ENCODE assay signal across 15 cellular contexts in the genomic region with DNA sequence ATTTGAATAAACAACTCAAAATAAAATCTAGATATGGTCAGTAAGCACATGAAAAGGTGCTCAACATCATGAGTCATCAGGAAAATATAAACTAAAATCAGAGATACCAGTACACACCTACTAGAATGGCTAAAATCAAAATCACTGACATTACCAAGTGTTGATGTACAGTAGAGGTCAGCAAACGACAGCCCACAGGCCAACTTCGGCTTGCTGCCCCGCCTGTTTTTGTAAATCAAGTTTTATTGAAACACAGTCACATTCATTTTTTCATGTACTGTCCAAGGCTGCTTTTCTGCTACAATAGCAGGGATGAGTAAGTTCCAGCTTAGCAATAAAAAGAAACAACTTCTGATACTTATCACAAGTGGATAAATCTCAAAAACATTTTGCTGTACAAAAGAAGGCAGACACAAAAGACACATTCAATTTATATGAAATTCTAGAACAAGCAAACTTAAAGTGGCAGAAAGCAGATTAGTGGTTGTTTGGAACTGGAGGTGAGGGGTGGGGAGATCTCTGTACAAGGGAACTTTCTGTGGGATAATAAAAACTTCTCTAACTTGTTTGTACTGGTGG. TPM values are rescaled to one million over a fixed set of nuclear protein-coding genes. Genes with fewer than 3 reads are reported as not detected.
A peak's percentile ranks its signal among the peaks of the same experiment; 100 is the strongest.
DNase-seq lines count a peak whose midpoint lies in the region; ATAC-seq, FAIRE-seq and TF ChIP-seq lines count a peak whose summit lies in the region.
"Had no signal": no experiment of that assay in that cellular context is flagged by ENCODE, and none has a peak within 500 bp of the region (broad histone marks: within the 10 kb centered on the region; RNA-seq: fewer than 3 reads in every experiment).

No MANE protein-coding gene starts in this region.

- H3K36me3 Mint-ChIP-seq in central memory CD8-positive, alpha-beta T cell (ENCODE audit: insufficient read depth), result peaks cover 4% of the 10 kb centered on the region
- peaks cover 11% of the 10 kb centered on the region for H3K36me3 Mint-ChIP-seq in mesothelial cell of epicardium

- FAIRE-seq in D721Med (lab: Jason Lieb, UNC), result peak; percentile 32

- no peaks in the 10 kb centered on the region for H3K27me3 Mint-ChIP-seq in central memory CD8-positive, alpha-beta T cell
- H3K27me3 Mint-ChIP-seq in mesothelial cell of epicardium (ENCODE audit: low read depth), result no peaks in the 10 kb centered on the region

- H3K4me1 Mint-ChIP-seq in central memory CD8-positive, alpha-beta T cell, result peaks cover 52% of the 10 kb centered on the region
- peaks cover 18% of the 10 kb centered on the region for H3K4me1 Mint-ChIP-seq in mesothelial cell of epicardium

- no peak for ATAC-seq in central memory CD8-positive, alpha-beta T cell (replicated peaks; ENCODE audit: extremely low read depth, poor library complexity, severe bottlenecking)
- no peak for ATAC-seq in GM19397 (IDR thresholded peaks at IDR 0.05; ENCODE audit: unreplicated experiment)
- ATAC-seq in GM21786 (IDR thresholded peaks at IDR 0.05; ENCODE audit: unreplicated experiment), result no peak

- no peak for TF ChIP-seq POLR2A in lower leg skin (IDR thresholded peaks at IDR 0.05)

- peak overlapping the region; percentile 74 for H3K27ac Mint-ChIP-seq in central memory CD8-positive, alpha-beta T cell (ENCODE audit: low read depth)
- peak overlapping the region; percentile 57 for H3K27ac Mint-ChIP-seq in mesothelial cell of epicardium

- H3K4me3 Mint-ChIP-seq in central memory CD8-positive, alpha-beta T cell, result no peak overlapping the region
- H3K4me3 Mint-ChIP-seq in mesothelial cell of epicardium, result no peak overlapping the region

- TF ChIP-seq CTCF in D721Med (IDR thresholded peaks at IDR 0.05; ENCODE audit: insufficient read depth, missing control alignments) (no peak), LNCAP (IDR thresholded peaks at IDR 0.05) (peak; percentile 29; the same call in 1 of the 2 replicates), mesothelial cell of epicardium (IDR thresholded peaks at IDR 0.05; ENCODE audit: unreplicated experiment) (no peak), lower leg skin (IDR thresholded peaks at IDR 0.05) (no peak)

- intact Hi-C loops in lower leg skin (cut with DNase I; ENCODE audit: low total_unique reads), result no loop called here

- DNase-seq in D721Med (ENCODE audit: insufficient read length, low spot score) (no peak), mesothelial cell of epicardium (ENCODE audit: low spot score in 2 of 2, unreplicated experiment in 2 of 2) (no peak), lower leg skin (ENCODE audit: low spot score in 2 of 2) (no peak)
- DNase-seq in central memory CD8-positive, alpha-beta T cell (ENCODE audit: low spot score in 2 of 2), result no peak
- no peak for DNase-seq in activated CD4-positive, alpha-beta T cell treated with anti-CD3 and anti-CD28 coated beads, Interleukin-2, amount 50 U/mL, for 1 hour
- DNase-seq: activated CD8-positive, alpha-beta memory T cell treated with anti-CD3 and anti-CD28 coated beads, Interleukin-2, amount 50 U/mL, for 4 hours; cortex of kidney; GF-D8; NCI-H2171; spleen; stimulated activated naive CD4-positive, alpha-beta T cell treated with Interleukin-2 at 50 U/mL for 16 hours had no signal

- WGBS in lower leg skin, 2 donors, result 66 to 71% methylated on average over 3 of the region's 3 CpGs

- no peaks in the 10 kb centered on the region for H3K9me3 Mint-ChIP-seq in central memory CD8-positive, alpha-beta T cell
- H3K9me3 Mint-ChIP-seq in mesothelial cell of epicardium, result no peaks in the 10 kb centered on the region

- no peak overlapping the region for H3K4me3 ChIP-seq in lower leg skin (ENCODE audit: low read depth, poor library complexity, severe bottlenecking)
- H3K4me3 ChIP-seq: SJSA1, spleen had no signal

RNA-seq across cellular contexts. Expression of gene TRAK2, which starts 32.1 kb away (rescaled TPM):
- total RNA-seq in mesothelial cell of epicardium (18.9 to 21.5 TPM (median 19.9 TPM) in 3 replicates), lower leg skin (10 to 100 TPM; 12.4 to 21.8 (median 18.1) TPM)

RNA-seq across cellular contexts. Expression of gene STRADB, which starts 32.4 kb away (rescaled TPM):
- total RNA-seq in mesothelial cell of epicardium (38.7 to 44.4 TPM (median 42.5 TPM) in 3 replicates), lower leg skin (1 to 10 TPM; 4.3 to 4.9 (median 4.7) TPM)
